7 cellular contexts compared by ENCODE assay signal in the genomic region with DNA sequence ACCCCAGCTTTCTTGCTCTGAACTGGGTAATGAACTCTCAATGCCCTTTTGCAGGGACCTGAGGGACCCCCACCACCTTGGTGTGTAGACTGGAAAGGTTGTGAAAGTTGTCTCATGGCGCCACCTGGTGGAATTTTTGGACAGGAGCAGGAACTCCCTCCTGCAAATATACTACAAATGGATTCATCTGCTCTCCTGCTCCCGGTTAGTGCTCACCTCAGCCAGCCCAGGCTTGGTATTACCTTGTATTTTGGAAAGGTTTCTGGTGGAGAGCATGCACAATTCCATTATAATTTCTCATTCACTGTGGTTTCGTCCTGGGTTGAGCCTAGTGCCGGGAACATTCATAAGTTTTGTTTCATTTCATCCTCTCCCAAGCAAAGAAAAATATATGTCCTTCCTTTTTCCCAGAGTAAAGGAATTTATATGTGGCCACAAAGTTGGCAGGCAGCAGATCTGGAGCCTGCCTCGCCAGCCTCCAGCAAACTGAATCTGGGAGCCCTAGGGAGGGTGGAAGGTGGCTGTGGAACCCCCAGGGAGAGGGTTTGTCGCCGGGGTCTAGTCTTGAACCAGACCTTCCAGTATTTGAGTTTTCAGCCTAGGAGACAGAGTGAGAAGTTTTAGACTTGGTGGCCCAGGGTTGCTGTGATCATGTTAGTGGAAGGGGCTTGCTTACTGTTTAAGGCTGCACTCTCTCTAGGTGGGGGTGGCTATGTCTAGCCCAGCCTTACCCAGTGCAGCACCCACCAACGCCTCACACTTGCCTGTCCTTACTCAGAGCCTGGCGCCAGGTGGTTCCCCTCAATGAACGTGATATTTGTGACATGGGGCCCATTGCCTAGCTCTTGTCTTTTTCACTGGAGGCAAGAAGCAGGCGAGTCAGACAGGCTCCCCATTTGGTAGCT. TPM values are rescaled to one million over a fixed set of nuclear protein-coding genes. Genes with fewer than 3 reads are reported as not detected.
DNase-seq lines count a peak whose midpoint lies in the region; ATAC-seq, FAIRE-seq and TF ChIP-seq lines count a peak whose summit lies in the region.

No MANE protein-coding gene starts in this region.

- peak overlapping the region; percentile 70 for H3K27ac ChIP-seq in keratinocyte (ENCODE audit: control insufficient read depth, insufficient read depth, low read length)

- no peaks in the 10 kb centered on the region for H3K4me1 Mint-ChIP-seq in activated B cell treated with CpG ODN at 0.5 μM for 24 hours

- no peaks in the 10 kb centered on the region for H3K36me3 Mint-ChIP-seq in activated B cell treated with CpG ODN at 0.5 μM for 24 hours (ENCODE audit: low read depth)

- dilution Hi-C loops in keratinocyte (cut with MboI; ENCODE audit: extremely low pct_ligation_motif_present, low sequenced_read_pairs), result no loop called here

- H3K4me3 ChIP-seq in GM06990 (replicated peaks; ENCODE audit: low read depth, low read length) (no peak overlapping the region), cardiac fibroblast (replicated peaks in 1 of 2; ENCODE audit: low read depth in 2 of 2, low read length in 2 of 2) (no peak overlapping the region), keratinocyte (ENCODE audit: control insufficient read depth in 2 of 3, extremely low read depth in 1 of 3, insufficient read depth in 2 of 3, low read depth in 1 of 3, low read length in 3 of 3) (no peak overlapping the region)

- H3K4me1 ChIP-seq in keratinocyte (ENCODE audit: control insufficient read depth, extremely low read depth, insufficient read depth, low read length), result peaks cover 29% of the 10 kb centered on the region

- H3K9me3 ChIP-seq in keratinocyte (ENCODE audit: control insufficient read depth, low read depth, low read length), result peaks cover 2% of the 10 kb centered on the region

- no peak overlapping the region for H2AFZ ChIP-seq in keratinocyte (ENCODE audit: control insufficient read depth, low read length)

- H3K9me3 Mint-ChIP-seq in activated B cell treated with CpG ODN at 0.5 μM for 24 hours, result no peaks in the 10 kb centered on the region

- CTCF ChIA-PET in activated B cell treated with CpG ODN at 0.5 μM for 24 hours (lab: Charles Lee), result interaction anchor here (4.1 to 4.8 kb wide), 2 partner anchors 124 kb away, joined by 43 to 67 read pairs; no protein-coding TSS in a partner anchor

- H4K20me1 ChIP-seq in keratinocyte (ENCODE audit: control insufficient read depth, extremely low read depth, insufficient read depth, low read length), result peaks cover 5% of the 10 kb centered on the region

- no peaks in the 10 kb centered on the region; the same call in none of the 2 replicates for H3K27me3 ChIP-seq in GM06990 (replicated peaks; ENCODE audit: control insufficient read depth, insufficient read depth, low read length)
- H3K27me3 ChIP-seq in keratinocyte (ENCODE audit: control insufficient read depth, extremely low read depth, insufficient read depth, low read length), result peaks cover 8% of the 10 kb centered on the region

- no peak overlapping the region for H3K27ac Mint-ChIP-seq in activated B cell treated with CpG ODN at 0.5 μM for 24 hours

- no peaks in the 10 kb centered on the region for H3K9me1 ChIP-seq in keratinocyte (ENCODE audit: control insufficient read depth, extremely low read depth, insufficient read depth, low read length)

- TF ChIP-seq CTCF in GM06990 (IDR thresholded peaks at IDR 0.05; ENCODE audit: insufficient read depth, low read length, poor library complexity, severe bottlenecking) (peak; percentile 71), activated B cell treated with CpG ODN at 0.5 μM for 24 hours (IDR thresholded peaks at IDR 0.05) (no peak), cardiac fibroblast (IDR thresholded peaks at IDR 0.05; ENCODE audit: low read depth, low read length) (peak; percentile 84), keratinocyte (optimal IDR thresholded peaks at IDR 0.05 in 1 of 3, IDR thresholded peaks at IDR 0.05 in 1 of 3, conservative IDR thresholded peaks at IDR 0.05 in 1 of 3; ENCODE audit: extremely low read depth in 1 of 3, insufficient read depth in 2 of 3, low read length in 3 of 3) (peak; percentile 83 to 90 (median 87))

- peak overlapping the region; percentile 70 for H3K4me2 ChIP-seq in keratinocyte (ENCODE audit: control insufficient read depth, extremely low read depth, insufficient read depth, low read depth, low read length)

- peak overlapping the region; percentile 30 for H3K9ac ChIP-seq in keratinocyte (ENCODE audit: control insufficient read depth, extremely low read depth, insufficient read depth, low read length)

- no peaks in the 10 kb centered on the region for H3K79me2 ChIP-seq in keratinocyte (ENCODE audit: control insufficient read depth, insufficient read depth, low read length)

- peak; percentile 93 for FAIRE-seq in keratinocyte (lab: Jason Lieb, UNC)

- POLR2A ChIA-PET in activated B cell treated with CpG ODN at 0.5 μM for 24 hours (lab: Charles Lee), result no interaction called here

- intact Hi-C loops in activated B cell treated with CpG ODN at 0.5 μM for 24 hours (cut with micrococcal nuclease), result loop anchor here (1.0 to 10.0 kb wide), 6 partner anchors 124 to 505 kb away; partner anchors contain the start of gene TYSND1

- peaks cover 9% of the 10 kb centered on the region for H3K27me3 Mint-ChIP-seq in activated B cell treated with CpG ODN at 0.5 μM for 24 hours

- DNase-seq in GM06990 (ENCODE audit: extremely low read depth, insufficient read length) (no peak), MV-4-11 (lab: John Stamatoyannopoulos, UW) (peak; percentile 46), activated B cell treated with CpG ODN at 0.5 μM for 24 hours (no peak), cardiac fibroblast (ENCODE audit: low read depth in 2 of 2) (peak; percentile 73), keratinocyte (ENCODE audit: low read depth, low spot score) (peak; percentile 49), OCI-M2 (lab: John Stamatoyannopoulos, UW; ENCODE audit: unreplicated experiment) (no peak)
- DNase-seq in stimulated activated CD4-positive, alpha-beta T cell treated with anti-CD3 and anti-CD28 coated beads, Interleukin-1b, Interleukin-23, amount 100 ng/mL, for 1 hour (ENCODE audit: low read depth in 2 of 2), result peak; percentile 32 to 43

- no peaks in the 10 kb centered on the region for H3K36me3 ChIP-seq in GM06990 (ENCODE audit: control insufficient read depth, insufficient read depth, low read length)
- H3K36me3 ChIP-seq in keratinocyte (ENCODE audit: control insufficient read depth in 2 of 2, extremely low read depth in 1 of 2, insufficient read depth in 2 of 2, low read length in 2 of 2), result no peaks in the 10 kb centered on the region

- H3K4me3 Mint-ChIP-seq in activated B cell treated with CpG ODN at 0.5 μM for 24 hours, result no peak overlapping the region

- ATAC-seq in activated B cell treated with CpG ODN at 0.5 μM for 24 hours (ENCODE audit: low read depth), result peak; percentile 50

RNA-seq across cellular contexts. Expression of gene FAM241B, which starts 9.5 kb away (rescaled TPM):
- total RNA-seq in activated B cell treated with CpG ODN at 0.5 μM for 24 hours, result 1.00 and 1.8 TPM in 2 replicates
- polyA plus RNA-seq in keratinocyte, result 7.7 to 8.3 TPM (median 7.9 TPM) in 3 replicates
- polyA plus RNA-seq in keratinocyte (2011; ENCODE audit: low read depth), result not detected
- 7.6 and 8.5 TPM in 2 replicates for polyA plus RNA-seq in keratinocyte (2011; cell fraction: cytosol; rRNA removed)
- polyA plus RNA-seq in keratinocyte (2011; cell fraction: nucleus; rRNA removed), result 7.5 and 7.9 TPM in 2 replicates
- polyA plus RNA-seq in keratinocyte (2012; ENCODE audit: low replicate concordance), result 3.9 and 8.0 TPM in 2 replicates
- 1.9 to 4.4 TPM (median 2.3 TPM) in 3 replicates for polyA minus RNA-seq in keratinocyte
- polyA minus RNA-seq in keratinocyte (2011; cell fraction: cytosol; rRNA and poly(A)+ RNA removed), result 2.5 TPM
- 1.4 and 2.4 TPM in 2 replicates for polyA minus RNA-seq in keratinocyte (2011; cell fraction: nucleus; rRNA and poly(A)+ RNA removed)

Comparison
In these comparisons a context has a peak if more than half of its experiments do, and no peak if none do; other contexts are left out.
1. DNase-seq: peak in MV-4-11 (single experiment), cardiac fibroblast (2 of 2), keratinocyte (single experiment) and stimulated activated CD4-positive, alpha-beta T cell treated with anti-CD3 and anti-CD28 coated beads, Interleukin-1b, Interleukin-23, amount 100 ng/mL, for 1 hour (2 of 2); none in GM06990 (single experiment), activated B cell treated with CpG ODN at 0.5 μM for 24 hours (single experiment) and OCI-M2 (single experiment).